8 cellular contexts compared by ENCODE assay signal in genomic region chr9:133133680-133134418, GRCh38. TPM values are rescaled to one million over a fixed set of nuclear protein-coding genes. Genes with fewer than 3 reads are reported as not detected.
DNase-seq lines count a peak whose midpoint lies in the region; ATAC-seq, FAIRE-seq and TF ChIP-seq lines count a peak whose summit lies in the region.

No MANE protein-coding gene starts in this region.

- no peak for FAIRE-seq in pancreas (lab: Jason Lieb, UNC)

- H3K9me3 ChIP-seq in HUES6 (ENCODE audit: control insufficient read depth, insufficient read depth, low read depth, low read length) (no peaks in the 10 kb centered on the region), pancreas (no peaks in the 10 kb centered on the region), tibial nerve (no peaks in the 10 kb centered on the region)

- no peaks in the 10 kb centered on the region for H3K27me3 Mint-ChIP-seq in activated naive CD4-positive, alpha-beta T cell treated with anti-CD3 and anti-CD28 coated beads for 36 hours (ENCODE audit: low read depth)

- intact Hi-C loops in activated naive CD4-positive, alpha-beta T cell treated with anti-CD3 and anti-CD28 coated beads for 36 hours (cut with micrococcal nuclease), result loop anchor here (1.0 to 5.0 kb wide), 5 partner anchors 10 to 1867 kb away; partner anchors contain the start of genes GTF3C5 and RALGDS
- intact Hi-C loops in pancreas (cut with DNase I), result no loop called here

- H3K27ac ChIP-seq in HUES6 (ENCODE audit: low read depth, low read length), result peak overlapping the region; percentile 6; the same call in 1 of the 2 replicates
- H3K27ac ChIP-seq in pancreas, result peak overlapping the region; percentile 91 to 98 (median 96)
- H3K27ac ChIP-seq in tibial nerve, result peak overlapping the region; percentile 76 to 96 (median 90)

- CTCF ChIA-PET in activated naive CD4-positive, alpha-beta T cell treated with anti-CD3 and anti-CD28 coated beads for 36 hours (lab: Charles Lee), result interaction anchor here (0.7 to 3.9 kb wide), 6 partner anchors 10 to 100 kb away, joined by 3 to 31 read pairs (median 4); no protein-coding TSS in a partner anchor

- H3K4me3 ChIP-seq in HUES6 (ENCODE audit: low read depth, low read length), result no peak overlapping the region
- H3K4me3 ChIP-seq in pancreas, result no peak overlapping the region
- no peak overlapping the region for H3K4me3 ChIP-seq in tibial nerve

- 24 to 28% methylated on average over 21 of the region's 21 CpGs for WGBS in pancreas, 2 donors
- WGBS in tibial nerve, 2 donors, result 40 to 65% methylated on average over 8 to 18 of the region's 21 CpGs

- peak overlapping the region; percentile 59 for H3K9ac ChIP-seq in HUES6 (ENCODE audit: low read length)

- peak overlapping the region; percentile 96 for H3K27ac Mint-ChIP-seq in activated naive CD4-positive, alpha-beta T cell treated with anti-CD3 and anti-CD28 coated beads for 36 hours

- TF ChIP-seq EP300 in tibial nerve (IDR thresholded peaks at IDR 0.05), result peak; percentile 68 to 87

- no peaks in the 10 kb centered on the region for H3K27me3 ChIP-seq in HUES6 (ENCODE audit: control insufficient read depth, insufficient read depth, low read length)
- no peaks in the 10 kb centered on the region for H3K27me3 ChIP-seq in pancreas
- H3K27me3 ChIP-seq in tibial nerve, result no peaks in the 10 kb centered on the region

- peak; percentile 86 for DNase-seq in DMS 273 (lab: John Stamatoyannopoulos, UW; ENCODE audit: unreplicated experiment)
- peak; percentile 85 for DNase-seq in SHP77 treated with DMSO at 0.1 percent for 48 hours (lab: John Stamatoyannopoulos, UW)
- peak; percentile 96 for DNase-seq in activated naive CD4-positive, alpha-beta T cell treated with anti-CD3 and anti-CD28 coated beads for 36 hours
- peak; percentile 90 for DNase-seq in globus pallidus (ENCODE audit: low spot score)
- peak; percentile 84 to 97 (median 94) for DNase-seq in pancreas
- peak; percentile 62 to 73 for DNase-seq in tibial nerve (ENCODE audit: low spot score in 2 of 2)

- H3K9me3 Mint-ChIP-seq in activated naive CD4-positive, alpha-beta T cell treated with anti-CD3 and anti-CD28 coated beads for 36 hours, result no peaks in the 10 kb centered on the region

- peak; percentile 89 for ATAC-seq in GM21447 (IDR thresholded peaks at IDR 0.05; ENCODE audit: unreplicated experiment)
- ATAC-seq in pancreas, result peak; percentile 89 to 92 (median 90)

- TF ChIP-seq CTCF in pancreas (IDR thresholded peaks at IDR 0.05) (no peak), tibial nerve (IDR thresholded peaks at IDR 0.05) (no peak)

- H3K36me3 ChIP-seq in HUES6 (ENCODE audit: control insufficient read depth, insufficient read depth, low read length) (no peaks in the 10 kb centered on the region), pancreas (no peaks in the 10 kb centered on the region), tibial nerve (no peaks in the 10 kb centered on the region)

- peaks cover 70% of the 10 kb centered on the region for H3K4me1 Mint-ChIP-seq in activated naive CD4-positive, alpha-beta T cell treated with anti-CD3 and anti-CD28 coated beads for 36 hours (ENCODE audit: low read depth)

- TF ChIP-seq POLR2A in tibial nerve (IDR thresholded peaks at IDR 0.05), result peak; percentile 9 to 28

- peaks cover 22% of the 10 kb centered on the region for H3K4me1 ChIP-seq in HUES6 (ENCODE audit: control insufficient read depth, insufficient read depth, low read length)
- peaks cover 41 to 60% (median 41%) of the 10 kb centered on the region in 3 donors for H3K4me1 ChIP-seq in pancreas
- H3K4me1 ChIP-seq in tibial nerve, result peaks cover 0 to 79% (median 71%) of the 10 kb centered on the region in 4 donors

- peaks cover 3% of the 10 kb centered on the region for H3K36me3 Mint-ChIP-seq in activated naive CD4-positive, alpha-beta T cell treated with anti-CD3 and anti-CD28 coated beads for 36 hours (ENCODE audit: low read depth)

- peak overlapping the region; percentile 38 for H3K4me3 Mint-ChIP-seq in activated naive CD4-positive, alpha-beta T cell treated with anti-CD3 and anti-CD28 coated beads for 36 hours

RNA-seq across cellular contexts. Expression of gene RALGDS, which starts 12.8 kb away (rescaled TPM):
- 10 to 100 TPM; 29.5 to 32.5 TPM for total RNA-seq in activated naive CD4-positive, alpha-beta T cell treated with anti-CD3 and anti-CD28 coated beads for 36 hours
- total RNA-seq in pancreas (10 to 100 TPM; 16.1 to 31.9 (median 20.3) TPM), tibial nerve (10 to 100 TPM; 34.5 to 60.0 (median 48.7) TPM)
- 10 to 100 TPM; 56.0 to 69.7 TPM for polyA plus RNA-seq in pancreas

RNA-seq across cellular contexts. Expression of gene GBGT1, which starts 29.9 kb away (rescaled TPM):
- total RNA-seq in activated naive CD4-positive, alpha-beta T cell treated with anti-CD3 and anti-CD28 coated beads for 36 hours, result 1 to 10 TPM; 3.9 to 4.7 TPM
- 10 to 100 TPM in 1 of 6 donors, 1 to 10 TPM in 5; 1.5 to 11.9 (median 3.1) TPM for total RNA-seq in pancreas
- 1 to 10 TPM; 4.5 to 4.6 TPM for polyA plus RNA-seq in pancreas
- 10 to 100 TPM; 15.3 to 63.3 (median 36.8) TPM for total RNA-seq in tibial nerve

Comparison
In these comparisons a context has a peak if more than half of its experiments do, and no peak if none do; other contexts are left out.
1. H3K27ac ChIP-seq: peak in every context shown above with its lines; median percentile 96 in pancreas; 90 in tibial nerve; 6 in HUES6.